Comparison of ENCODE assay signal across 22 cellular contexts in the genomic region with DNA sequence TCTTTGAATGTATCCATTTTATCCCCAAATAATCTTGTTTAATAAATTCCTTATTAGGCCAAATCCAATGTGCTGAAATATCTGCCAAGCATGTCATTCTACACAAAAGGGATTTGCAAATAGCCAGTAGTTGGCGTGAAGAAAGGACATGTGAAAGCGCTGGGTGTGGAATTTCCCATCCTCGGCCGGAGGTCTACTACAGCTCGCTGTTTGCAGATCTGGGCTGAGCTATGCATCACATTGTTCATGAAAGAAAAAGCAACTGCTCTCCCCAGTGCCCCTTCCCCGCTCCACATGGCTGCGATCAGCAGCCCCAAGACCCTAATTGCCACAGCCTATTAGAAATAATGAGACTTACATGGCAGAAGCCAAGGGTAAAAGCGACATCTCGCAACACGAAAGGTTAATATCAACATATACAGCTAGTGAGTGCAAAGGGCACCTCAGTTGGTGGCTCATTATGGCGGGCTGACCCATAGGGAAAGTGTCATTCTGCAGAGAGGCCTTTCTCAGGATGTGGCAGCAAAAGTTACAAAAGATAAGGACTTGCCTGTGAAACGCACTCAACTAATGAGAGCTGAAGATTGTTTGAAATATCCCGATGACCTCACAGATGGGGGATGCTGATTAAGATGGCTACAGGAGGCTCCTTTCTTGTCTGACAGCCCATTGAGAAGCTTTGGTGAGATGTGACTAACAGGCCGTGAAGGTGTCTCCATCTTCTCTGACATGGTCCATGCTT.
DNase-seq lines count a peak whose midpoint lies in the region; ATAC-seq, FAIRE-seq and TF ChIP-seq lines count a peak whose summit lies in the region.
"Had no signal": no experiment of that assay in that cellular context is flagged by ENCODE, and none has a peak within 500 bp of the region (broad histone marks: within the 10 kb centered on the region; RNA-seq: fewer than 3 reads in every experiment).

No MANE protein-coding gene starts in this region.

- H3K27me3 Mint-ChIP-seq in astrocyte (ENCODE audit: low read depth, unreplicated experiment): peaks cover 9% of the 10 kb centered on the region
- no peaks in the 10 kb centered on the region for H3K27me3 Mint-ChIP-seq in mesothelial cell of epicardium (ENCODE audit: low read depth)

- H3K27ac ChIP-seq in astrocyte (ENCODE audit: low read depth, low read length) (peak overlapping the region; percentile 57), uterus (peak overlapping the region; percentile 83 to 87), testis (no peak overlapping the region), upper lobe of right lung (no peak overlapping the region)
- H3K27ac ChIP-seq: BLaER1 treated with 17β-estradiol and CSF1 and Interleukin-3, amounts not matched to agents 10 nM and 100 nM; Peyer's patch; SJSA1 had no signal

- H4K20me1 ChIP-seq in astrocyte (ENCODE audit: insufficient read depth, low read length): no peaks in the 10 kb centered on the region
- H4K20me1 ChIP-seq: BLaER1 treated with 17β-estradiol and CSF1 and Interleukin-3, amounts not matched to agents 10 nM and 100 nM had no signal

- H3K36me3 ChIP-seq in astrocyte (ENCODE audit: insufficient read depth, low read length) (no peaks in the 10 kb centered on the region), uterus (no peaks in the 10 kb centered on the region), testis (ENCODE audit: low read depth, missing control alignments) (no peaks in the 10 kb centered on the region), upper lobe of right lung (no peaks in the 10 kb centered on the region)
- H3K36me3 ChIP-seq: BLaER1 treated with 17β-estradiol and CSF1 and Interleukin-3, amounts not matched to agents 10 nM and 100 nM; Peyer's patch; SJSA1 had no signal

- no peak for TF ChIP-seq POLR2A in uterus (IDR thresholded peaks at IDR 0.05)
- TF ChIP-seq POLR2A in testis (IDR thresholded peaks at IDR 0.05): no peak

- H3K4me3 Mint-ChIP-seq in astrocyte (ENCODE audit: unreplicated experiment) (no peak overlapping the region), mesothelial cell of epicardium (no peak overlapping the region)
- H3K4me3 Mint-ChIP-seq: CD4-positive, alpha-beta memory T cell; IgD-negative memory B cell had no signal

- H3K4me2 ChIP-seq in astrocyte (ENCODE audit: low read length): peak overlapping the region; percentile 18
- H3K4me2 ChIP-seq: BLaER1 treated with 17β-estradiol and CSF1 and Interleukin-3, amounts not matched to agents 10 nM and 100 nM had no signal

- H3K27me3 ChIP-seq in astrocyte (ENCODE audit: insufficient read depth, low read length): no peaks in the 10 kb centered on the region
- no peaks in the 10 kb centered on the region for H3K27me3 ChIP-seq in uterus
- no peaks in the 10 kb centered on the region for H3K27me3 ChIP-seq in testis
- no peaks in the 10 kb centered on the region for H3K27me3 ChIP-seq in upper lobe of right lung
- H3K27me3 ChIP-seq: BLaER1 treated with 17β-estradiol and CSF1 and Interleukin-3, amounts not matched to agents 10 nM and 100 nM; Peyer's patch; SJSA1 had no signal

- no peak for ATAC-seq in upper lobe of right lung
- ATAC-seq: HCT116, Right ventricle myocardium inferior had no signal

- DNase-seq in RPMI7951 (ENCODE audit: low read depth) (peak; percentile 89), astrocyte (ENCODE audit: low read depth) (peak; percentile 35), mesothelial cell of epicardium (ENCODE audit: low spot score in 2 of 2, unreplicated experiment in 2 of 2) (no peak), uterus (no peak), testis (no peak), upper lobe of right lung (no peak), globus pallidus (ENCODE audit: low spot score) (no peak)
- DNase-seq: ACHN; CD4-positive, alpha-beta memory T cell; GOT3; Karpas-422; NCI-H1694 treated with DMSO at 0.1 percent for 48 hours; NCI-H446; NCI-H526; Peyer's patch had no signal

- H3K4me3 ChIP-seq in astrocyte (ENCODE audit: insufficient read depth, low read depth, low read length) (no peak overlapping the region), uterus (no peak overlapping the region), testis (no peak overlapping the region), upper lobe of right lung (no peak overlapping the region)
- H3K4me3 ChIP-seq: BLaER1 treated with 17β-estradiol and CSF1 and Interleukin-3, amounts not matched to agents 10 nM and 100 nM; Peyer's patch; SJSA1 had no signal

- H3K4me1 ChIP-seq in astrocyte (ENCODE audit: insufficient read depth, low read length) (no peaks in the 10 kb centered on the region), uterus (peaks cover 7 to 9% of the 10 kb centered on the region in 2 donors), testis (peaks cover 2% of the 10 kb centered on the region), upper lobe of right lung (no peaks in the 10 kb centered on the region)
- H3K4me1 ChIP-seq: BLaER1 treated with 17β-estradiol and CSF1 and Interleukin-3, amounts not matched to agents 10 nM and 100 nM; Peyer's patch; SJSA1 had no signal

- intact Hi-C loops in uterus (cut with DNase I; ENCODE audit: low total_unique reads): no loop called here
- intact Hi-C loops in testis (cut with DNase I; ENCODE audit: low total_unique reads): no loop called here
- intact Hi-C loops in upper lobe of right lung (cut with DNase I): no loop called here

- H3K36me3 Mint-ChIP-seq in astrocyte (ENCODE audit: low read depth, unreplicated experiment) (no peaks in the 10 kb centered on the region), mesothelial cell of epicardium (no peaks in the 10 kb centered on the region)
- H3K36me3 Mint-ChIP-seq: CD4-positive, alpha-beta memory T cell had no signal

- FAIRE-seq in astrocyte (lab: Jason Lieb, UNC): no peak
- FAIRE-seq: G401.6, GM12892 had no signal

- WGBS in testis, 2 donors: 92 to 93% methylated on average over 14 of the region's 14 CpGs

- H3K27ac Mint-ChIP-seq in astrocyte (ENCODE audit: unreplicated experiment): no peak overlapping the region
- peak overlapping the region; percentile 75 for H3K27ac Mint-ChIP-seq in mesothelial cell of epicardium
- H3K27ac Mint-ChIP-seq: CD4-positive, alpha-beta memory T cell; IgD-negative memory B cell had no signal

- H3K9ac ChIP-seq in astrocyte (ENCODE audit: low read length): no peak overlapping the region
- H3K9ac ChIP-seq: BLaER1 treated with 17β-estradiol and CSF1 and Interleukin-3, amounts not matched to agents 10 nM and 100 nM had no signal

- TF ChIP-seq CTCF in astrocyte (IDR thresholded peaks at IDR 0.05; ENCODE audit: insufficient read depth, low read depth, low read length) (no peak), mesothelial cell of epicardium (IDR thresholded peaks at IDR 0.05; ENCODE audit: unreplicated experiment) (no peak), uterus (IDR thresholded peaks at IDR 0.05) (no peak), testis (IDR thresholded peaks at IDR 0.05) (no peak), upper lobe of right lung (IDR thresholded peaks at IDR 0.05) (no peak)

- H3K9me3 ChIP-seq in astrocyte (ENCODE audit: insufficient read depth, low read depth, low read length): no peaks in the 10 kb centered on the region
- no peaks in the 10 kb centered on the region for H3K9me3 ChIP-seq in uterus
- no peaks in the 10 kb centered on the region for H3K9me3 ChIP-seq in testis
- no peaks in the 10 kb centered on the region for H3K9me3 ChIP-seq in upper lobe of right lung
- H3K9me3 ChIP-seq: Peyer's patch, SJSA1 had no signal

- H3K9me3 Mint-ChIP-seq in astrocyte (ENCODE audit: unreplicated experiment) (peaks cover 4% of the 10 kb centered on the region), mesothelial cell of epicardium (peaks cover 31% of the 10 kb centered on the region)
- H3K9me3 Mint-ChIP-seq: CD4-positive, alpha-beta memory T cell had no signal

- no peaks in the 10 kb centered on the region for H3K79me2 ChIP-seq in astrocyte (ENCODE audit: insufficient read depth, low read length)

- peak overlapping the region; percentile 5 for H2AFZ ChIP-seq in astrocyte (ENCODE audit: low read depth, low read length)

- H3K4me1 Mint-ChIP-seq in astrocyte (ENCODE audit: low read depth, unreplicated experiment) (no peaks in the 10 kb centered on the region), mesothelial cell of epicardium (peaks cover 37% of the 10 kb centered on the region)
- H3K4me1 Mint-ChIP-seq: CD4-positive, alpha-beta memory T cell; IgD-negative memory B cell had no signal

Comparison
In these comparisons a context has a peak if more than half of its experiments do, and no peak if none do; other contexts are left out.
1. DNase-seq: peak in RPMI7951 (single experiment) and astrocyte (single experiment); none in mesothelial cell of epicardium (0 of 2), uterus (0 of 2), testis (single experiment), upper lobe of right lung (single experiment) and globus pallidus (single experiment).
2. H3K27ac ChIP-seq: peak in astrocyte (single experiment) and uterus (2 of 2); none in testis (0 of 2) and upper lobe of right lung (single experiment).